In the genomic region with DNA sequence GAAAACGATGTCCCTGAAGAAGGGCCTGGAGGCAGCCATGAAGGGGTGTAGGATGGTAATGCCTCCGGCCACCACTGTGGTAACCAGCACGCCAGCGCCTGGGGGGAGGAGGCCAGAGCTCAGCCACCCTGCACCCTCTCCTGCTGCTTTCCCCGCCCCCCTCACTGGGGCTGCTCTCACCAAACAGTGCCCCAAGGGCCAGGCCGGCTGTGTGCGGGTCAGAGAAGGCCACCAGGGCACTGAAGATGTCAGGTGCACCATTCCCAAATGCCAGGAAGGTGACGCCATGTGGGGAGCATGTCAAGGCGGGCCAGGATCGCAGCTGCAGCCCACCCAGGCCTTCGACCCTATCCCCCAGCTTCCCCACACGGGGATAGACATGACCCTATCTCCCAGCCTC, we compare ENCODE assay signal across 1 cellular context.
TF ChIP-seq lines count a peak whose summit lies in the region.

No MANE protein-coding gene starts in this region.

TF ChIP-seq in H1, 55 proteins besides CTCF, POLR2A, EP300 and RAD21:
- no peak for TF ChIP-seq SRF (IDR thresholded peaks at IDR 0.05; ENCODE audit: low read depth, low read length)
- TF ChIP-seq POLR2AphosphoS5 (IDR thresholded peaks at IDR 0.05; ENCODE audit: low read depth, low read length), result no peak
- TF ChIP-seq, protein P1, sequence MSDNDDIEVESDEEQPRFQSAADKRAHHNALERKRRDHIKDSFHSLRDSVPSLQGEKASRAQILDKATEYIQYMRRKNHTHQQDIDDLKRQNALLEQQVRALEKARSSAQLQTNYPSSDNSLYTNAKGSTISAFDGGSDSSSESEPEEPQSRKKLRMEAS (IDR thresholded peaks at IDR 0.05), result no peak
- TF ChIP-seq MAFK (IDR thresholded peaks at IDR 0.05; ENCODE audit: low read depth, low read length), result no peak
- TF ChIP-seq NRF1 (IDR thresholded peaks at IDR 0.05; ENCODE audit: low read depth, low read length), result no peak
- TF ChIP-seq CHD1 (IDR thresholded peaks at IDR 0.05; ENCODE audit: low read depth, low read length), result no peak
- TF ChIP-seq RNF2 (IDR thresholded peaks at IDR 0.05; ENCODE audit: borderline replicate concordance, low read depth, low read length, missing control alignments, poor library complexity, severe bottlenecking), result no peak
- TF ChIP-seq KDM4A (IDR thresholded peaks at IDR 0.05; ENCODE audit: low read depth, low read length, severe bottlenecking), result no peak
- no peak for TF ChIP-seq SIX5 (IDR thresholded peaks at IDR 0.05; ENCODE audit: low read depth, low read length)
- no peak for TF ChIP-seq EGR1 (IDR thresholded peaks at IDR 0.05; ENCODE audit: borderline replicate concordance, low read depth, low read length)
- TF ChIP-seq ASH2L (IDR thresholded peaks at IDR 0.05; ENCODE audit: low read length), result no peak
- no peak for TF ChIP-seq SP1 (IDR thresholded peaks at IDR 0.05; ENCODE audit: low read depth, low read length)
- no peak for TF ChIP-seq GTF2F1 (IDR thresholded peaks at IDR 0.05; ENCODE audit: borderline replicate concordance, low read depth, low read length)
- TF ChIP-seq, protein P2, sequence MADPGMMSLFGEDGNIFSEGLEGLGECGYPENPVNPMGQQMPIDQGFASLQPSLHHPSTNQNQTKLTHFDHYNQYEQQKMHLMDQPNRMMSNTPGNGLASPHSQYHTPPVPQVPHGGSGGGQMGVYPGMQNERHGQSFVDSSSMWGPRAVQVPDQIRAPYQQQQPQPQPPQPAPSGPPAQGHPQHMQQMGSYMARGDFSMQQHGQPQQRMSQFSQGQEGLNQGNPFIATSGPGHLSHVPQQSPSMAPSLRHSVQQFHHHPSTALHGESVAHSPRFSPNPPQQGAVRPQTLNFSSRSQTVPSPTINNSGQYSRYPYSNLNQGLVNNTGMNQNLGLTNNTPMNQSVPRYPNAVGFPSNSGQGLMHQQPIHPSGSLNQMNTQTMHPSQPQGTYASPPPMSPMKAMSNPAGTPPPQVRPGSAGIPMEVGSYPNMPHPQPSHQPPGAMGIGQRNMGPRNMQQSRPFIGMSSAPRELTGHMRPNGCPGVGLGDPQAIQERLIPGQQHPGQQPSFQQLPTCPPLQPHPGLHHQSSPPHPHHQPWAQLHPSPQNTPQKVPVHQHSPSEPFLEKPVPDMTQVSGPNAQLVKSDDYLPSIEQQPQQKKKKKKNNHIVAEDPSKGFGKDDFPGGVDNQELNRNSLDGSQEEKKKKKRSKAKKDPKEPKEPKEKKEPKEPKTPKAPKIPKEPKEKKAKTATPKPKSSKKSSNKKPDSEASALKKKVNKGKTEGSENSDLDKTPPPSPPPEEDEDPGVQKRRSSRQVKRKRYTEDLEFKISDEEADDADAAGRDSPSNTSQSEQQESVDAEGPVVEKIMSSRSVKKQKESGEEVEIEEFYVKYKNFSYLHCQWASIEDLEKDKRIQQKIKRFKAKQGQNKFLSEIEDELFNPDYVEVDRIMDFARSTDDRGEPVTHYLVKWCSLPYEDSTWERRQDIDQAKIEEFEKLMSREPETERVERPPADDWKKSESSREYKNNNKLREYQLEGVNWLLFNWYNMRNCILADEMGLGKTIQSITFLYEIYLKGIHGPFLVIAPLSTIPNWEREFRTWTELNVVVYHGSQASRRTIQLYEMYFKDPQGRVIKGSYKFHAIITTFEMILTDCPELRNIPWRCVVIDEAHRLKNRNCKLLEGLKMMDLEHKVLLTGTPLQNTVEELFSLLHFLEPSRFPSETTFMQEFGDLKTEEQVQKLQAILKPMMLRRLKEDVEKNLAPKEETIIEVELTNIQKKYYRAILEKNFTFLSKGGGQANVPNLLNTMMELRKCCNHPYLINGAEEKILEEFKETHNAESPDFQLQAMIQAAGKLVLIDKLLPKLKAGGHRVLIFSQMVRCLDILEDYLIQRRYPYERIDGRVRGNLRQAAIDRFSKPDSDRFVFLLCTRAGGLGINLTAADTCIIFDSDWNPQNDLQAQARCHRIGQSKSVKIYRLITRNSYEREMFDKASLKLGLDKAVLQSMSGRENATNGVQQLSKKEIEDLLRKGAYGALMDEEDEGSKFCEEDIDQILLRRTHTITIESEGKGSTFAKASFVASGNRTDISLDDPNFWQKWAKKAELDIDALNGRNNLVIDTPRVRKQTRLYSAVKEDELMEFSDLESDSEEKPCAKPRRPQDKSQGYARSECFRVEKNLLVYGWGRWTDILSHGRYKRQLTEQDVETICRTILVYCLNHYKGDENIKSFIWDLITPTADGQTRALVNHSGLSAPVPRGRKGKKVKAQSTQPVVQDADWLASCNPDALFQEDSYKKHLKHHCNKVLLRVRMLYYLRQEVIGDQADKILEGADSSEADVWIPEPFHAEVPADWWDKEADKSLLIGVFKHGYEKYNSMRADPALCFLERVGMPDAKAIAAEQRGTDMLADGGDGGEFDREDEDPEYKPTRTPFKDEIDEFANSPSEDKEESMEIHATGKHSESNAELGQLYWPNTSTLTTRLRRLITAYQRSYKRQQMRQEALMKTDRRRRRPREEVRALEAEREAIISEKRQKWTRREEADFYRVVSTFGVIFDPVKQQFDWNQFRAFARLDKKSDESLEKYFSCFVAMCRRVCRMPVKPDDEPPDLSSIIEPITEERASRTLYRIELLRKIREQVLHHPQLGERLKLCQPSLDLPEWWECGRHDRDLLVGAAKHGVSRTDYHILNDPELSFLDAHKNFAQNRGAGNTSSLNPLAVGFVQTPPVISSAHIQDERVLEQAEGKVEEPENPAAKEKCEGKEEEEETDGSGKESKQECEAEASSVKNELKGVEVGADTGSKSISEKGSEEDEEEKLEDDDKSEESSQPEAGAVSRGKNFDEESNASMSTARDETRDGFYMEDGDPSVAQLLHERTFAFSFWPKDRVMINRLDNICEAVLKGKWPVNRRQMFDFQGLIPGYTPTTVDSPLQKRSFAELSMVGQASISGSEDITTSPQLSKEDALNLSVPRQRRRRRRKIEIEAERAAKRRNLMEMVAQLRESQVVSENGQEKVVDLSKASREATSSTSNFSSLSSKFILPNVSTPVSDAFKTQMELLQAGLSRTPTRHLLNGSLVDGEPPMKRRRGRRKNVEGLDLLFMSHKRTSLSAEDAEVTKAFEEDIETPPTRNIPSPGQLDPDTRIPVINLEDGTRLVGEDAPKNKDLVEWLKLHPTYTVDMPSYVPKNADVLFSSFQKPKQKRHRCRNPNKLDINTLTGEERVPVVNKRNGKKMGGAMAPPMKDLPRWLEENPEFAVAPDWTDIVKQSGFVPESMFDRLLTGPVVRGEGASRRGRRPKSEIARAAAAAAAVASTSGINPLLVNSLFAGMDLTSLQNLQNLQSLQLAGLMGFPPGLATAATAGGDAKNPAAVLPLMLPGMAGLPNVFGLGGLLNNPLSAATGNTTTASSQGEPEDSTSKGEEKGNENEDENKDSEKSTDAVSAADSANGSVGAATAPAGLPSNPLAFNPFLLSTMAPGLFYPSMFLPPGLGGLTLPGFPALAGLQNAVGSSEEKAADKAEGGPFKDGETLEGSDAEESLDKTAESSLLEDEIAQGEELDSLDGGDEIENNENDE (IDR thresholded peaks at IDR 0.05; ENCODE audit: insufficient replicate concordance, low read length), result no peak
- no peak for TF ChIP-seq TBP (IDR thresholded peaks at IDR 0.05; ENCODE audit: low read depth, low read length)
- no peak for TF ChIP-seq HDAC6 (IDR thresholded peaks at IDR 0.05; ENCODE audit: low read depth, low read length)
- no peak for TF ChIP-seq EZH2 (IDR thresholded peaks at IDR 0.05; ENCODE audit: low read depth, low read length, severe bottlenecking)
- no peak for TF ChIP-seq CEBPB (IDR thresholded peaks at IDR 0.05; ENCODE audit: low read depth, low read length)
- TF ChIP-seq TEAD4 (IDR thresholded peaks at IDR 0.05; ENCODE audit: low read depth, low read length), result no peak
- no peak for TF ChIP-seq GABPA (IDR thresholded peaks at IDR 0.05; ENCODE audit: borderline replicate concordance, insufficient read depth, low read length)
